ENCODE assay signal across 16 cellular contexts in genomic region chr11:16194566-16194965, GRCh38.
DNase-seq lines count a peak whose midpoint lies in the region; ATAC-seq and TF ChIP-seq lines count a peak whose summit lies in the region.
"Had no signal": no experiment of that assay in that cellular context is flagged by ENCODE, and none has a peak within 500 bp of the region (broad histone marks: within the 10 kb centered on the region; RNA-seq: fewer than 3 reads in every experiment).

No MANE protein-coding gene starts in this region.

- H3K9me3 Mint-ChIP-seq in endothelial cell (ENCODE audit: unreplicated experiment): no peaks in the 10 kb centered on the region
- peaks cover 1% of the 10 kb centered on the region for H3K9me3 Mint-ChIP-seq in activated naive CD8-positive, alpha-beta T cell treated with anti-CD3 and anti-CD28 coated beads for 36 hours
- H3K9me3 Mint-ChIP-seq: natural killer cell had no signal

- no peak overlapping the region for H3K27ac ChIP-seq in OCI-LY7 (ENCODE audit: low read depth, low read length, poor library complexity, severe bottlenecking)
- H3K27ac ChIP-seq in skeletal muscle tissue (ENCODE audit: low read depth, low read length): peak overlapping the region; percentile 32
- H3K27ac ChIP-seq: sigmoid colon, WERI-Rb-1 had no signal

- intact Hi-C loops in OCI-LY7 (cut with micrococcal nuclease; ENCODE audit: unreplicated experiment): loop anchor here (5.0 kb wide), 1 partner anchor 413 kb away; no protein-coding TSS in a partner anchor

- no peaks in the 10 kb centered on the region for H3K27me3 ChIP-seq in skeletal muscle tissue (ENCODE audit: control insufficient read depth in 3 of 3, insufficient read depth in 3 of 3, low read length in 3 of 3)
- H3K27me3 ChIP-seq: sigmoid colon, tibial artery had no signal

- H3K36me3 Mint-ChIP-seq in endothelial cell (ENCODE audit: low read depth, unreplicated experiment): no peaks in the 10 kb centered on the region
- no peaks in the 10 kb centered on the region for H3K36me3 Mint-ChIP-seq in activated naive CD8-positive, alpha-beta T cell treated with anti-CD3 and anti-CD28 coated beads for 36 hours
- H3K36me3 Mint-ChIP-seq: natural killer cell had no signal

- POLR2A ChIA-PET in OCI-LY7 (lab: Charles Lee): no interaction called here

- CTCF ChIA-PET in OCI-LY7 (lab: Charles Lee; ENCODE audit: unreplicated experiment): no interaction called here

- no peaks in the 10 kb centered on the region for H3K9me2 ChIP-seq in OCI-LY7 (ENCODE audit: insufficient read depth, low read length)

- no peak overlapping the region for H3K9ac ChIP-seq in skeletal muscle tissue (ENCODE audit: low read depth in 1 of 3, low read length in 3 of 3)

- peaks cover 1% of the 10 kb centered on the region for H3K27me3 Mint-ChIP-seq in endothelial cell (ENCODE audit: unreplicated experiment)
- H3K27me3 Mint-ChIP-seq in activated naive CD8-positive, alpha-beta T cell treated with anti-CD3 and anti-CD28 coated beads for 36 hours: no peaks in the 10 kb centered on the region

- no peaks in the 10 kb centered on the region for H3K79me2 ChIP-seq in OCI-LY7 (ENCODE audit: insufficient read depth, low read depth, low read length)

- no peak for ATAC-seq in GM21723 (IDR thresholded peaks at IDR 0.05; ENCODE audit: unreplicated experiment)
- ATAC-seq: esophagus mucosa, natural killer cell had no signal

- no peaks in the 10 kb centered on the region for H3K36me3 ChIP-seq in OCI-LY7 (ENCODE audit: insufficient read depth, low read length)
- no peaks in the 10 kb centered on the region for H3K36me3 ChIP-seq in skeletal muscle tissue (ENCODE audit: control insufficient read depth in 3 of 3, insufficient read depth in 3 of 3, low read length in 3 of 3)
- H3K36me3 ChIP-seq: sigmoid colon, tibial artery, WERI-Rb-1 had no signal

- H3K4me1 Mint-ChIP-seq in endothelial cell (ENCODE audit: unreplicated experiment): peaks cover 17% of the 10 kb centered on the region
- no peaks in the 10 kb centered on the region for H3K4me1 Mint-ChIP-seq in activated naive CD8-positive, alpha-beta T cell treated with anti-CD3 and anti-CD28 coated beads for 36 hours
- H3K4me1 Mint-ChIP-seq: natural killer cell had no signal

- H3K9me3 ChIP-seq in OCI-LY7 (ENCODE audit: low read length) (no peaks in the 10 kb centered on the region), skeletal muscle tissue (ENCODE audit: control insufficient read depth in 3 of 3, low read length in 3 of 3) (no peaks in the 10 kb centered on the region)
- H3K9me3 ChIP-seq: sigmoid colon, tibial artery had no signal

- BruUV-seq in OCI-LY7 (replicated peaks; lab: Mats Ljungman, UMichigan): no TSS peak

- H3K4me1 ChIP-seq in OCI-LY7 (ENCODE audit: insufficient read depth, low read length, poor library complexity, severe bottlenecking) (peaks cover 35% of the 10 kb centered on the region), skeletal muscle tissue (ENCODE audit: control insufficient read depth in 3 of 3, insufficient read depth in 3 of 3, low read length in 3 of 3) (peaks cover 7 to 12% (median 10%) of the 10 kb centered on the region in 3 donors)
- H3K4me1 ChIP-seq: sigmoid colon had no signal

- DNase-seq in OCI-LY7 (ENCODE audit: low spot score) (no peak), endothelial cell (ENCODE audit: low spot score) (no peak), medulla oblongata (ENCODE audit: extremely low spot score) (peak; percentile 73), NCI-H774 (lab: John Stamatoyannopoulos, UW) (no peak)
- DNase-seq in activated naive CD8-positive, alpha-beta T cell treated with anti-CD3 and anti-CD28 coated beads for 36 hours: no peak
- DNase-seq in stimulated activated CD4-positive, alpha-beta T cell treated with anti-CD3 and anti-CD28 coated beads, Interleukin-4, amount 100 ng/mL, for 24 hours: no peak
- DNase-seq: activated effector memory CD4-positive, alpha-beta T cell treated with Interleukin-2 at 50 U/mL for 16 hours; DMS53; natural killer cell; NCI-H526; sigmoid colon; tibial artery; WERI-Rb-1 had no signal

- H3K27ac Mint-ChIP-seq in endothelial cell (ENCODE audit: unreplicated experiment): peak overlapping the region; percentile 53
- no peak overlapping the region for H3K27ac Mint-ChIP-seq in activated naive CD8-positive, alpha-beta T cell treated with anti-CD3 and anti-CD28 coated beads for 36 hours
- H3K27ac Mint-ChIP-seq: natural killer cell had no signal

- no peaks in the 10 kb centered on the region for H4K20me1 ChIP-seq in OCI-LY7 (ENCODE audit: insufficient read depth, low read length)

- H3K4me3 Mint-ChIP-seq in endothelial cell (ENCODE audit: unreplicated experiment): no peak overlapping the region
- H3K4me3 Mint-ChIP-seq in activated naive CD8-positive, alpha-beta T cell treated with anti-CD3 and anti-CD28 coated beads for 36 hours: no peak overlapping the region
- H3K4me3 Mint-ChIP-seq: natural killer cell had no signal

- H3K4me2 ChIP-seq in OCI-LY7 (ENCODE audit: low read length): 0 out of 2 replicates have a peak overlapping the region, but pooled peaks have one; percentile 15

- TF ChIP-seq CTCF in OCI-LY7 (conservative IDR thresholded peaks at IDR 0.05; ENCODE audit: low read length) (no peak), endothelial cell (IDR thresholded peaks at IDR 0.05; ENCODE audit: unreplicated experiment) (no peak)

- no peak overlapping the region for H3K4me3 ChIP-seq in OCI-LY7 (ENCODE audit: low read depth, low read length, poor library complexity, severe bottlenecking)
- no peak overlapping the region for H3K4me3 ChIP-seq in skeletal muscle tissue (ENCODE audit: low read length in 3 of 3)
- H3K4me3 ChIP-seq: sigmoid colon, tibial artery had no signal

- H2AFZ ChIP-seq in OCI-LY7 (ENCODE audit: low read length): peak overlapping the region; percentile 59; the same call in 1 of the 2 replicates
